ENCODE assay signal across 1 cellular context in the genomic region with DNA sequence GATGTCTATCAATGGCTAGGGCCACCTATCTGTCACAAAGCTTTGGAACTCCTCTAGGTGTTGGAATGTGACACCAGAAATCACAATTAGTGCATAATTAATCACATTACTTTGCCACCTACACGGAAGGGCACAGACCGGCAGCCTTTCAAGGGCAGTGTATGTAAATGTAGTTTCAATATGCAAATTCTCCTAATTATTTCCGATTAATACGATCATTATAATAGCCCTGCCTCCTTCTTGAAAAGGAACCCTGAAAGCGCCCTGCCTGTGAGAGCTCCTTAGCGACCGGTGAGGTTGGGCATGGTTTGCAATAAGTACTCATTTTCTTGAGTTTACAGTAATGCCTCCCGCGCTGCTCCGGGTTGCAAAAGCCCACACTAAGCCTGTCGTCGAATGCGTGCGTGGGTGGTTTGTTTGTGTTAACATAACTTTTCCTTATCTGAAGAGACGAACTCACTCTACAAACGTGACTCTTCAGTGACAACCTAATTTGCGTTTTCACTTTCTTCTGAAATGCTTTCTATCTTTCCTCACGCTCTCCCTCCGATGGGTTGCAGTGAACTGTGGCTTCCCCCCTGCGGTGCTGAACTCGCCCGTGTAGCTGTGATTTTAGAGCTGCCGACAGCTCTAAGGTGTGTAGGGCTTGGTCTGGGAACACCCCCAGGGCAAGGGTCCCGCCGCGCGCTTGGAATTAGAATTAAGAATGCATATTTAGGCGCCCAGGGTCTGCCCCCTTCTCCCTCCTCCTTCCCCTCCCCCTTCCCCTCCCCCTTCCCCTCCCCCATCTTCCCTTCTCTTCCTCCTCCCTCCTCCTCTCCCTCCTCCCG.
A peak's percentile ranks its signal among the peaks of the same experiment; 100 is the strongest.
TF ChIP-seq lines count a peak whose summit lies in the region.

No MANE protein-coding gene starts in this region.

TF ChIP-seq in K562, 482 proteins besides CTCF, POLR2A, EP300 and RAD21 (continued from another document):
- TF ChIP-seq, protein P1, sequence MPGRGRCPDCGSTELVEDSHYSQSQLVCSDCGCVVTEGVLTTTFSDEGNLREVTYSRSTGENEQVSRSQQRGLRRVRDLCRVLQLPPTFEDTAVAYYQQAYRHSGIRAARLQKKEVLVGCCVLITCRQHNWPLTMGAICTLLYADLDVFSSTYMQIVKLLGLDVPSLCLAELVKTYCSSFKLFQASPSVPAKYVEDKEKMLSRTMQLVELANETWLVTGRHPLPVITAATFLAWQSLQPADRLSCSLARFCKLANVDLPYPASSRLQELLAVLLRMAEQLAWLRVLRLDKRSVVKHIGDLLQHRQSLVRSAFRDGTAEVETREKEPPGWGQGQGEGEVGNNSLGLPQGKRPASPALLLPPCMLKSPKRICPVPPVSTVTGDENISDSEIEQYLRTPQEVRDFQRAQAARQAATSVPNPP (IDR thresholded peaks at IDR 0.05; ENCODE audit: borderline replicate concordance, insufficient read depth, insufficient read length): no peak
- no peak for TF ChIP-seq SRF (CRISPR knock-in tag; IDR thresholded peaks at IDR 0.05)
- TF ChIP-seq, protein P2, sequence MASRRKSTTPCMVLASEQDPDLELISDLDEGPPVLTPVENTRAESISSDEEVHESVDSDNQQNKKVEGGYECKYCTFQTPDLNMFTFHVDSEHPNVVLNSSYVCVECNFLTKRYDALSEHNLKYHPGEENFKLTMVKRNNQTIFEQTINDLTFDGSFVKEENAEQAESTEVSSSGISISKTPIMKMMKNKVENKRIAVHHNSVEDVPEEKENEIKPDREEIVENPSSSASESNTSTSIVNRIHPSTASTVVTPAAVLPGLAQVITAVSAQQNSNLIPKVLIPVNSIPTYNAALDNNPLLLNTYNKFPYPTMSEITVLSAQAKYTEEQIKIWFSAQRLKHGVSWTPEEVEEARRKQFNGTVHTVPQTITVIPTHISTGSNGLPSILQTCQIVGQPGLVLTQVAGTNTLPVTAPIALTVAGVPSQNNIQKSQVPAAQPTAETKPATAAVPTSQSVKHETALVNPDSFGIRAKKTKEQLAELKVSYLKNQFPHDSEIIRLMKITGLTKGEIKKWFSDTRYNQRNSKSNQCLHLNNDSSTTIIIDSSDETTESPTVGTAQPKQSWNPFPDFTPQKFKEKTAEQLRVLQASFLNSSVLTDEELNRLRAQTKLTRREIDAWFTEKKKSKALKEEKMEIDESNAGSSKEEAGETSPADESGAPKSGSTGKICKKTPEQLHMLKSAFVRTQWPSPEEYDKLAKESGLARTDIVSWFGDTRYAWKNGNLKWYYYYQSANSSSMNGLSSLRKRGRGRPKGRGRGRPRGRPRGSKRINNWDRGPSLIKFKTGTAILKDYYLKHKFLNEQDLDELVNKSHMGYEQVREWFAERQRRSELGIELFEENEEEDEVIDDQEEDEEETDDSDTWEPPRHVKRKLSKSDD (conservative IDR thresholded peaks at IDR 0.05; ENCODE audit: low read length): no peak
- TF ChIP-seq, protein P3, sequence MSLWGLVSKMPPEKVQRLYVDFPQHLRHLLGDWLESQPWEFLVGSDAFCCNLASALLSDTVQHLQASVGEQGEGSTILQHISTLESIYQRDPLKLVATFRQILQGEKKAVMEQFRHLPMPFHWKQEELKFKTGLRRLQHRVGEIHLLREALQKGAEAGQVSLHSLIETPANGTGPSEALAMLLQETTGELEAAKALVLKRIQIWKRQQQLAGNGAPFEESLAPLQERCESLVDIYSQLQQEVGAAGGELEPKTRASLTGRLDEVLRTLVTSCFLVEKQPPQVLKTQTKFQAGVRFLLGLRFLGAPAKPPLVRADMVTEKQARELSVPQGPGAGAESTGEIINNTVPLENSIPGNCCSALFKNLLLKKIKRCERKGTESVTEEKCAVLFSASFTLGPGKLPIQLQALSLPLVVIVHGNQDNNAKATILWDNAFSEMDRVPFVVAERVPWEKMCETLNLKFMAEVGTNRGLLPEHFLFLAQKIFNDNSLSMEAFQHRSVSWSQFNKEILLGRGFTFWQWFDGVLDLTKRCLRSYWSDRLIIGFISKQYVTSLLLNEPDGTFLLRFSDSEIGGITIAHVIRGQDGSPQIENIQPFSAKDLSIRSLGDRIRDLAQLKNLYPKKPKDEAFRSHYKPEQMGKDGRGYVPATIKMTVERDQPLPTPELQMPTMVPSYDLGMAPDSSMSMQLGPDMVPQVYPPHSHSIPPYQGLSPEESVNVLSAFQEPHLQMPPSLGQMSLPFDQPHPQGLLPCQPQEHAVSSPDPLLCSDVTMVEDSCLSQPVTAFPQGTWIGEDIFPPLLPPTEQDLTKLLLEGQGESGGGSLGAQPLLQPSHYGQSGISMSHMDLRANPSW (CRISPR knock-in tag; IDR thresholded peaks at IDR 0.05): no peak
- no peak for TF ChIP-seq TRIM28 (IDR thresholded peaks at IDR 0.05)
- TF ChIP-seq ARNT (IDR thresholded peaks at IDR 0.05): peak in 1 of 2 experiments; percentile 45; a peak in 1 of 4 replicates
- TF ChIP-seq ZC3H11A (IDR thresholded peaks at IDR 0.05; ENCODE audit: low read depth, low read length): no peak
- no peak for TF ChIP-seq NR2C2 (CRISPR knock-in tag; IDR thresholded peaks at IDR 0.05)
- TF ChIP-seq NR2C2 (tag; IDR thresholded peaks at IDR 0.05): no peak
- TF ChIP-seq CCNT2 (IDR thresholded peaks at IDR 0.05; ENCODE audit: borderline replicate concordance, extremely low read depth, insufficient read length, low read depth, low read length): peak; percentile 25
- TF ChIP-seq SMARCE1 (IDR thresholded peaks at IDR 0.05): peak; percentile 57; the same call in 1 of the 2 replicates
- no peak for TF ChIP-seq MAFG (tag; conservative IDR thresholded peaks at IDR 0.05)
- TF ChIP-seq, protein P4, sequence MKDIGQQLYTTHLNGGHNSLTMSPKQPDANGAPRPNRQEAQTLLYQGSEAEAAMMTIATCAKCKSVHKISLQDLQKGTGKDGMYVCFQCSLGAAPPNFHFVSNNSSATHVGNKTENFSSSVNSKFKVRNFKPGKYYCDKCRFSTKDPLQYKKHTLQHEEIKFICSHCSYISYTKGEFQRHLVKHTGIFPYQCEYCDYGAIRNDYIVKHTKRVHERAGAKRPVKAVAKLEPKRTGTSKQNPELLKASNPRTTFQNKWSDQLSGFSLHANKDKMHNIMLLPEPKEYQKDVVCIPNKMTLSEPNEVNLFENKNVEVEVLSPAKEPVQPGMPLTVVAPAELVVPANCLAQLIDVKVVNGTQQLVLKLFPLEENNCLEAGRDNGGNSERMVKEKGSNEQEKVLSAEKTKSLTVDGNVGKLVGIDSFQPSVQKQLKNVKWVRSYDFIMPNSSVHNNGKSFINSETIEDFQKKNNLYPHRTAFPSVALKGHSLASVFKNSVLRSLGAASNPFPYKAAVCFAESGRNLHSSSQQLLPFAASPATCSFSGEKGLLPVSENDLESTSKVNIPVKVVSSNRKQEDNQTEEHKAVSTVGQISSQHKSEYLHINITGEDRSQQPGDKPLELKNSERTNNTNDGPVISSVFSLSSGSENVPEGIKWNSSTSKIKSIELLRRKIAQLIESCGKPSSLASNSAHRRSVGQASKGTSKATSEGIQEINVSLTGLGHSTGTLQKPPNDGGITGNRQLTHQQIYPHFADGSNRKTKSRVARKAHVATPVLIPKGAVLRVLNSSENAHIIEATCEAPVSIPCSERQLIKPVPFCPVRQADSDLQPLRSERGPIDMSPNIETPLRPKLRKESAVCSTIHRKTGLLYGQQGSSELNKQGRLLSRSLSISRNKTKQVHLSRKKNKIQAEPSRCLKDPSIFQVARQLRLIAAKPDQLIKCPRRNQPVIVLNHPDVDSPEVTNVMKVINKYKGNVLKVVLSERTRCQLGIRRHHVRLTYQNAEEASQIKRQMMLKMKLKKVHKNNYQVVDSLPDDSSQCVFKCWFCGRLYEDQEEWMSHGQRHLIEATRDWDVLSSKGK (CRISPR knock-in tag; IDR thresholded peaks at IDR 0.05): no peak
- TF ChIP-seq YBX1 (IDR thresholded peaks at IDR 0.05): no peak
- TF ChIP-seq NONO (IDR thresholded peaks at IDR 0.05; ENCODE audit: low read depth in 2 of 2, low read length in 1 of 2): no peak
- 0 out of 2 replicates have a peak, but pooled peaks have one; percentile 12 for TF ChIP-seq CREM (IDR thresholded peaks at IDR 0.05; ENCODE audit: low read depth)
- no peak for TF ChIP-seq ZNF311 (CRISPR knock-in tag; IDR thresholded peaks at IDR 0.05)
- TF ChIP-seq, protein P5, sequence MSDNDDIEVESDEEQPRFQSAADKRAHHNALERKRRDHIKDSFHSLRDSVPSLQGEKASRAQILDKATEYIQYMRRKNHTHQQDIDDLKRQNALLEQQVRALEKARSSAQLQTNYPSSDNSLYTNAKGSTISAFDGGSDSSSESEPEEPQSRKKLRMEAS (CRISPR knock-in tag; IDR thresholded peaks at IDR 0.05): no peak
- no peak for TF ChIP-seq RFX7 (CRISPR knock-in tag; IDR thresholded peaks at IDR 0.05)
- peak; percentile 62; the same call in 1 of the 2 replicates for TF ChIP-seq SOX6 (IDR thresholded peaks at IDR 0.05)
- no peak for TF ChIP-seq GABPA (tag; conservative IDR thresholded peaks at IDR 0.05; ENCODE audit: low read depth)
- no peak for TF ChIP-seq ESRRB (CRISPR knock-in tag; IDR thresholded peaks at IDR 0.05; ENCODE audit: borderline replicate concordance)
- peak; percentile 90 to 97 for TF ChIP-seq KDM1A (IDR thresholded peaks at IDR 0.05)
- no peak for TF ChIP-seq MAZ (CRISPR knock-in tag; conservative IDR thresholded peaks at IDR 0.05 in 1 of 2, IDR thresholded peaks at IDR 0.05 in 1 of 2)
- no peak for TF ChIP-seq NR2F6 (CRISPR knock-in tag; IDR thresholded peaks at IDR 0.05)
- no peak for TF ChIP-seq TGIF2 (CRISPR knock-in tag; IDR thresholded peaks at IDR 0.05)
- TF ChIP-seq SMAD1 (IDR thresholded peaks at IDR 0.05; ENCODE audit: low read depth, low read length, partially characterized antibody): no peak
- TF ChIP-seq, protein P6, sequence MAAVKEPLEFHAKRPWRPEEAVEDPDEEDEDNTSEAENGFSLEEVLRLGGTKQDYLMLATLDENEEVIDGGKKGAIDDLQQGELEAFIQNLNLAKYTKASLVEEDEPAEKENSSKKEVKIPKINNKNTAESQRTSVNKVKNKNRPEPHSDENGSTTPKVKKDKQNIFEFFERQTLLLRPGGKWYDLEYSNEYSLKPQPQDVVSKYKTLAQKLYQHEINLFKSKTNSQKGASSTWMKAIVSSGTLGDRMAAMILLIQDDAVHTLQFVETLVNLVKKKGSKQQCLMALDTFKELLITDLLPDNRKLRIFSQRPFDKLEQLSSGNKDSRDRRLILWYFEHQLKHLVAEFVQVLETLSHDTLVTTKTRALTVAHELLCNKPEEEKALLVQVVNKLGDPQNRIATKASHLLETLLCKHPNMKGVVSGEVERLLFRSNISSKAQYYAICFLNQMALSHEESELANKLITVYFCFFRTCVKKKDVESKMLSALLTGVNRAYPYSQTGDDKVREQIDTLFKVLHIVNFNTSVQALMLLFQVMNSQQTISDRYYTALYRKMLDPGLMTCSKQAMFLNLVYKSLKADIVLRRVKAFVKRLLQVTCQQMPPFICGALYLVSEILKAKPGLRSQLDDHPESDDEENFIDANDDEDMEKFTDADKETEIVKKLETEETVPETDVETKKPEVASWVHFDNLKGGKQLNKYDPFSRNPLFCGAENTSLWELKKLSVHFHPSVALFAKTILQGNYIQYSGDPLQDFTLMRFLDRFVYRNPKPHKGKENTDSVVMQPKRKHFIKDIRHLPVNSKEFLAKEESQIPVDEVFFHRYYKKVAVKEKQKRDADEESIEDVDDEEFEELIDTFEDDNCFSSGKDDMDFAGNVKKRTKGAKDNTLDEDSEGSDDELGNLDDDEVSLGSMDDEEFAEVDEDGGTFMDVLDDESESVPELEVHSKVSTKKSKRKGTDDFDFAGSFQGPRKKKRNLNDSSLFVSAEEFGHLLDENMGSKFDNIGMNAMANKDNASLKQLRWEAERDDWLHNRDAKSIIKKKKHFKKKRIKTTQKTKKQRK (IDR thresholded peaks at IDR 0.05; ENCODE audit: borderline replicate concordance, low read depth, low read length): no peak
- no peak for TF ChIP-seq RBBP5 (IDR thresholded peaks at IDR 0.05; ENCODE audit: borderline replicate concordance, insufficient read depth, low read length, poor library complexity, severe bottlenecking)
- TF ChIP-seq ZNF696 (CRISPR knock-in tag; conservative IDR thresholded peaks at IDR 0.05): no peak
TF ChIP-seq in K562: peak in this region for 61.
